14 cellular contexts compared by ENCODE assay signal in the genomic region with DNA sequence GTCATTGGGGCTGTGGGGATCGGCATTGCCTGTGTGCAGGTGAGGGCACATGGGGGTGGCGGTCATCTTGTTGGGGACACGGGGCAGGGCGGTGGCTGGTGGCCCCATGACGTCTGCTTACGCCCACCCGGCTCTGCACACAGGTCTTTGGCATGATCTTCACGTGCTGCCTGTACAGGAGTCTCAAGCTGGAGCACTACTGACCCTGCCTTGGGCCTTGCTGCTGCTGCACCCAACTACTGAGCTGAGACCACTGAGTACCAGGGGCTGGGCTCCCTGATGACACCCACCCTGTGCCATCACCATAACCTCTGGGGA. TPM values are rescaled to one million over a fixed set of nuclear protein-coding genes. Genes with fewer than 3 reads are reported as not detected.
DNase-seq lines count a peak whose midpoint lies in the region; ATAC-seq and TF ChIP-seq lines count a peak whose summit lies in the region.
"Had no signal": no experiment of that assay in that cellular context is flagged by ENCODE, and none has a peak within 500 bp of the region (broad histone marks: within the 10 kb centered on the region; RNA-seq: fewer than 3 reads in every experiment).

No MANE protein-coding gene starts in this region.

- intact Hi-C loops in IMR-90 (cut with micrococcal nuclease) (no loop called here), body of pancreas (cut with DNase I) (no loop called here), psoas muscle (cut with DNase I) (no loop called here)

- no peak for DNase-seq in IMR-90
- no peak for DNase-seq in body of pancreas
- no peak for DNase-seq in psoas muscle
- DNase-seq in NCI-H2171 (lab: John Stamatoyannopoulos, UW) = no peak
- DNase-seq in NCI-H2029 treated with DMSO at 0.1 percent for 48 hours (lab: John Stamatoyannopoulos, UW) = no peak
- DNase-seq: CD4-positive, alpha-beta memory T cell; DMS79; NCI-H1417; NCI-H1930; NCI-H446 treated with DMSO at 0.1 percent for 48 hours; OCI-M1 had no signal

- no peak overlapping the region for H4K91ac ChIP-seq in IMR-90 (ENCODE audit: insufficient read depth, low read depth, low read length)

- ATAC-seq in IMR-90 (ENCODE audit: low read depth) = no peak
- no peak for ATAC-seq in body of pancreas
- no peak for ATAC-seq in psoas muscle
- ATAC-seq in HG03571 (IDR thresholded peaks at IDR 0.05; ENCODE audit: unreplicated experiment) = no peak

- H2AK9ac ChIP-seq in IMR-90 (replicated peaks; ENCODE audit: low read depth, low read length, poor library complexity) = no peak overlapping the region

- H3K14ac ChIP-seq in IMR-90 (replicated peaks; ENCODE audit: low read depth, low read length) = no peak overlapping the region

- BruUV-seq in IMR-90 (replicated peaks; lab: Mats Ljungman, UMichigan) = TSS peak; percentile 90

- H3K4me2 ChIP-seq in IMR-90 (ENCODE audit: low read depth, low read length) = no peak overlapping the region

- H3K4me1 ChIP-seq in IMR-90 (ENCODE audit: control insufficient read depth, insufficient read depth, low read length) (peaks cover 24% of the 10 kb centered on the region), body of pancreas (peaks cover 76% of the 10 kb centered on the region), psoas muscle (peaks cover 43% of the 10 kb centered on the region)

- no peak overlapping the region for H3K18ac ChIP-seq in IMR-90 (ENCODE audit: low read depth, low read length)

- TF ChIP-seq POLR2A in GM18526 (IDR thresholded peaks at IDR 0.05; ENCODE audit: extremely low read depth, insufficient read length) = peak; percentile 1
- TF ChIP-seq POLR2A in IMR-90 (IDR thresholded peaks at IDR 0.05; ENCODE audit: low read depth, low read length) = no peak
- TF ChIP-seq POLR2A in body of pancreas (IDR thresholded peaks at IDR 0.05) = no peak

- peaks cover 52% of the 10 kb centered on the region for H3K36me3 ChIP-seq in IMR-90 (ENCODE audit: control insufficient read depth, insufficient read depth, low read length)
- peaks cover 0 to 20% of the 10 kb centered on the region in 2 donors for H3K36me3 ChIP-seq in body of pancreas (replicated peaks in 1 of 2; ENCODE audit: insufficient read depth in 1 of 2, low read depth in 2 of 2)
- peaks cover 3 to 55% of the 10 kb centered on the region in 2 donors for H3K36me3 ChIP-seq in psoas muscle (ENCODE audit: insufficient read depth in 1 of 2, low read depth in 1 of 2)

- no peak overlapping the region for H2AK5ac ChIP-seq in IMR-90 (ENCODE audit: low read depth, low read length)

- no peak overlapping the region for H2BK15ac ChIP-seq in IMR-90 (ENCODE audit: low read depth, low read length)

- dilution Hi-C loops in IMR-90 (cut with HindIII; ENCODE audit: low sequenced_read_pairs, unreplicated experiment) = no loop called here

- no peak overlapping the region for H4K5ac ChIP-seq in IMR-90 (ENCODE audit: low read depth, low read length)

- H3K9me1 ChIP-seq in IMR-90 (ENCODE audit: insufficient read depth, low read length) = peaks cover 24% of the 10 kb centered on the region

- H4K20me1 ChIP-seq in IMR-90 (ENCODE audit: insufficient read depth, low read length) = peaks cover 87% of the 10 kb centered on the region

- no peak for TF ChIP-seq RAD21 in IMR-90 (IDR thresholded peaks at IDR 0.05; ENCODE audit: low read length)

- H3K27ac ChIP-seq in IMR-90 (ENCODE audit: insufficient read depth, low read length) (no peak overlapping the region), body of pancreas (peak overlapping the region in 3 of 4 donors; percentile 44 to 99 (median 99)), psoas muscle (peak overlapping the region; percentile 30)

- H3K79me1 ChIP-seq in IMR-90 (ENCODE audit: low read depth in 1 of 2, low read length in 2 of 2) = peaks cover 19 to 73% of the 10 kb centered on the region in 2 experiments; a peak in 3 of 4 replicates

- POLR2A ChIA-PET in IMR-90 (lab: Charles Lee; ENCODE audit: unreplicated experiment) = interaction anchor here (1.8 kb wide), 1 partner anchor 19 kb away, joined by 5 read pairs; a partner anchor contains a TSS

- H3K4me3 ChIP-seq in IMR-90 (ENCODE audit: insufficient read depth, low read depth, low read length) (no peak overlapping the region), body of pancreas (no peak overlapping the region), psoas muscle (no peak overlapping the region)

- H3K27me3 ChIP-seq in IMR-90 (ENCODE audit: control insufficient read depth, insufficient read depth, low read length) (no peaks in the 10 kb centered on the region), body of pancreas (no peaks in the 10 kb centered on the region), psoas muscle (ENCODE audit: insufficient read depth in 3 of 3, low read length in 2 of 3) (no peaks in the 10 kb centered on the region)

- no peak overlapping the region for H3K23ac ChIP-seq in IMR-90 (ENCODE audit: low read depth, low read length)

- H3K9ac ChIP-seq in IMR-90 (ENCODE audit: low read depth, low read length) = no peak overlapping the region

- no peak overlapping the region for H2BK5ac ChIP-seq in IMR-90 (ENCODE audit: low read depth, low read length, poor library complexity, severe bottlenecking)

- no peak overlapping the region for H4K8ac ChIP-seq in IMR-90 (ENCODE audit: low read depth in 2 of 2, low read length in 2 of 2)

- H2AFZ ChIP-seq in IMR-90 (replicated peaks; ENCODE audit: low read length, poor library complexity) = no peak overlapping the region

- 82% methylated on average over 8 of the region's 8 CpGs; no CpG with 5 or more reads in 1 of the 2 experiments for WGBS in IMR-90 (ENCODE audit: extremely low coverage in 2 of 2, insufficient read length in 1 of 2), 2 experiments
- 70 to 87% methylated on average over 4 to 8 of the region's 8 CpGs for WGBS in body of pancreas, 2 donors
- 69 to 76% (median 76%) methylated on average over 8 of the region's 8 CpGs for WGBS in psoas muscle, 3 donors

- no peak overlapping the region for H2BK120ac ChIP-seq in IMR-90 (ENCODE audit: low read depth, low read length)

- in situ Hi-C loops in IMR-90 (cut with MboI; ENCODE audit: low sequenced_read_pairs) = no loop called here

- no peak for TF ChIP-seq CTCF in IMR-90 (conservative IDR thresholded peaks at IDR 0.05; ENCODE audit: low read depth, low read length)
- TF ChIP-seq CTCF in body of pancreas (IDR thresholded peaks at IDR 0.05) = no peak
- TF ChIP-seq CTCF in psoas muscle (IDR thresholded peaks at IDR 0.05) = no peak

- H3K4ac ChIP-seq in IMR-90 (ENCODE audit: low read depth, low read length) = no peak overlapping the region

- no peak overlapping the region for H3K56ac ChIP-seq in IMR-90 (ENCODE audit: extremely low read depth, insufficient read depth, low read length)

- H3K9me3 ChIP-seq in IMR-90 (ENCODE audit: control insufficient read depth, insufficient read depth, low read length) (no peaks in the 10 kb centered on the region), body of pancreas (no peaks in the 10 kb centered on the region), psoas muscle (no peaks in the 10 kb centered on the region)

- H2BK20ac ChIP-seq in IMR-90 (ENCODE audit: low read depth, low read length) = no peak overlapping the region

- CTCF ChIA-PET in IMR-90 (lab: Yijun Ruan, JAX) = no interaction called here

TF ChIP-seq in IMR-90, 13 proteins besides CTCF, POLR2A, EP300 and RAD21 (continues in another document):
- no peak for TF ChIP-seq BHLHE40 (IDR thresholded peaks at IDR 0.05; ENCODE audit: low read depth, low read length)
- no peak for TF ChIP-seq CHD1 (IDR thresholded peaks at IDR 0.05; ENCODE audit: low read depth, low read length)
- no peak for TF ChIP-seq RFX5 (IDR thresholded peaks at IDR 0.05; ENCODE audit: low read depth, low read length)

RNA-seq across cellular contexts. Expression of a gene that starts 4.4 kb away (rescaled TPM):
- total RNA-seq in IMR-90 (2012; rRNA removed) (44.4 and 123 TPM in 2 replicates), body of pancreas (10 to 100 TPM; 33.5 to 83.4 TPM), psoas muscle (100 to 1,000 TPM; 113 to 205 (median 156) TPM)
- polyA plus RNA-seq in IMR-90 (2012; rRNA removed) (416 and 907 TPM in 2 replicates), psoas muscle (100 to 1,000 TPM; 114 to 178 (median 176) TPM)
- polyA plus RNA-seq in IMR-90 (2012; cell fraction: cytosol; rRNA removed) = 193 and 430 TPM in 2 replicates
- polyA plus RNA-seq in IMR-90 (2012; cell fraction: nucleus; rRNA removed; ENCODE audit: low replicate concordance) = 27.7 and 112 TPM in 2 replicates

RNA-seq across cellular contexts. Expression of a gene that starts 4.7 kb away (rescaled TPM):
- 143 and 161 TPM in 2 replicates for total RNA-seq in IMR-90 (2012; rRNA removed)
- polyA plus RNA-seq in IMR-90 (2012; rRNA removed) = 293 and 327 TPM in 2 replicates
- polyA plus RNA-seq in IMR-90 (2012; cell fraction: cytosol; rRNA removed) = 286 and 483 TPM in 2 replicates
- polyA plus RNA-seq in IMR-90 (2012; cell fraction: nucleus; rRNA removed; ENCODE audit: low replicate concordance) = 295 and 963 TPM in 2 replicates
- 10 to 100 TPM; 44.9 to 87.7 TPM for total RNA-seq in body of pancreas
- 10 to 100 TPM; 13.9 to 22.1 (median 16.8) TPM for total RNA-seq in psoas muscle
- 10 to 100 TPM; 11.4 to 38.5 (median 25.1) TPM for polyA plus RNA-seq in psoas muscle

RNA-seq across cellular contexts. Expression of a gene that starts 5.2 kb away (rescaled TPM):
- total RNA-seq in IMR-90 (2012; rRNA removed) (789 and 1,150 TPM in 2 replicates), body of pancreas (100 to 1,000 TPM; 152 to 282 TPM), psoas muscle (100 to 1,000 TPM; 149 to 175 (median 161) TPM)
- polyA plus RNA-seq in IMR-90 (2012; rRNA removed) (1,267 and 1,435 TPM in 2 replicates), psoas muscle (100 to 1,000 TPM; 158 to 358 (median 224) TPM)
- polyA plus RNA-seq in IMR-90 (2012; cell fraction: cytosol; rRNA removed) = 933 and 2,823 TPM in 2 replicates
- 859 and 2,218 TPM in 2 replicates for polyA plus RNA-seq in IMR-90 (2012; cell fraction: nucleus; rRNA removed; ENCODE audit: low replicate concordance)

RNA-seq across cellular contexts. Expression of a gene that starts 10.2 kb away (rescaled TPM):
- total RNA-seq in IMR-90 (2012; rRNA removed) (0.28 and 0.54 TPM in 2 replicates), body of pancreas (100 to 1,000 TPM; 134 to 368 TPM), psoas muscle (1 to 10 TPM; 2.4 to 8.9 (median 4.1) TPM)
- polyA plus RNA-seq in IMR-90 (2012; rRNA removed) (2.5 and 3.2 TPM in 2 replicates), psoas muscle (1 to 10 TPM; 1.9 to 6.4 (median 2.8) TPM)
- polyA plus RNA-seq in IMR-90 (2012; cell fraction: cytosol; rRNA removed) = 3.2 and 3.5 TPM in 2 replicates
- 8.0 and 18.2 TPM in 2 replicates for polyA plus RNA-seq in IMR-90 (2012; cell fraction: nucleus; rRNA removed; ENCODE audit: low replicate concordance)
- total RNA-seq: SK-MEL-5 had no signal
- polyA plus RNA-seq: CD4-positive, alpha-beta memory T cell had no signal

RNA-seq across cellular contexts. Expression of a gene that starts 19.2 kb away (rescaled TPM):
- total RNA-seq in IMR-90 (2012; rRNA removed) (7.0 and 7.2 TPM in 2 replicates), body of pancreas (100 to 1,000 TPM in 1 of 2 donors, 10 to 100 TPM in 1; 72.1 to 351 TPM), psoas muscle (100 to 1,000 TPM; 125 to 247 (median 175) TPM)
- polyA plus RNA-seq in IMR-90 (2012; rRNA removed) (94.3 and 109 TPM in 2 replicates), psoas muscle (10 to 100 TPM; 64.8 to 87.9 (median 83.8) TPM)
- 84.2 and 129 TPM in 2 replicates for polyA plus RNA-seq in IMR-90 (2012; cell fraction: cytosol; rRNA removed)
- polyA plus RNA-seq in IMR-90 (2012; cell fraction: nucleus; rRNA removed; ENCODE audit: low replicate concordance) = 289 and 727 TPM in 2 replicates
